ENCODE assay signal across 31 cellular contexts in genomic region chr7:85038466-85038865, GRCh38.
"Had no signal": no experiment of that assay in that cellular context is flagged by ENCODE, and none has a peak within 500 bp of the region (broad histone marks: within the 10 kb centered on the region; RNA-seq: fewer than 3 reads in every experiment).

No MANE protein-coding gene starts in this region.

- FAIRE-seq: endometrium, endothelial cell of umbilical vein, frontal cortex had no signal

- H3K4me1 ChIP-seq: adrenal gland, colonic mucosa, esophagus squamous epithelium had no signal

- H3K27ac ChIP-seq: adrenal gland, body of pancreas, colonic mucosa, epithelial cell of prostate, esophagus squamous epithelium, WERI-Rb-1 had no signal

- H3K27me3 ChIP-seq: colonic mucosa, esophagus squamous epithelium had no signal

- H3K4me3 ChIP-seq: adrenal gland, body of pancreas, colonic mucosa, esophagus squamous epithelium had no signal

- H3K9me3 ChIP-seq: adrenal gland, body of pancreas, colonic mucosa, esophagus squamous epithelium had no signal

- H3K36me3 ChIP-seq: adrenal gland, colonic mucosa, esophagus squamous epithelium, WERI-Rb-1 had no signal

- ATAC-seq: activated CD4-positive, CD25-positive, alpha-beta regulatory T cell treated with anti-CD3 and anti-CD28 coated beads, Interleukin-2, amount 50 U/mL, for 24 hours; activated CD8-positive, alpha-beta T cell treated with anti-CD3 and anti-CD28 coated beads for 36 hours; activated naive CD8-positive, alpha-beta T cell treated with anti-CD3 and anti-CD28 coated beads, Interleukin-2, amount 50 U/mL, for 24 hours; activated T-cell treated with anti-CD3 and anti-CD28 coated beads, Interleukin-2, amount 50 U/mL, for 4 hours; activated T-helper 17 cell treated with anti-CD3 and anti-CD28 coated beads, Interleukin-2, amount 50 U/mL, for 72 hours; body of pancreas; T-helper 17 cell had no signal

- DNase-seq: activated B cell treated with CpG ODN at 0.5 μM for 24 hours; activated CD4-positive, alpha-beta T cell treated with anti-CD3 and anti-CD28 coated beads for 48 hours; activated CD4-positive, alpha-beta T cell treated with anti-CD3 and anti-CD28 coated beads, Interleukin-2, amount 50 U/mL, for 1 hour; activated CD4-positive, alpha-beta T cell treated with anti-CD3 and anti-CD28 coated beads, Interleukin-2, amount 50 U/mL, for 48 hours; activated CD8-positive, alpha-beta memory T cell treated with anti-CD3 and anti-CD28 coated beads for 24 hours; activated CD8-positive, alpha-beta T cell treated with anti-CD3 and anti-CD28 coated beads for 36 hours; activated effector memory CD4-positive, alpha-beta T cell treated with Interleukin-2 at 50 U/mL for 16 hours; activated gamma-delta T cell treated with Interleukin-2 at 50 U/mL for 16 hours; activated naive CD4-positive, alpha-beta T cell treated with anti-CD3 and anti-CD28 coated beads, Interleukin-2, amount 50 U/mL, for 16 hours; activated naive CD4-positive, alpha-beta T cell treated with Interleukin-2 at 50 U/mL for 16 hours; activated naive CD8-positive, alpha-beta T cell treated with anti-CD3 and anti-CD28 coated beads for 36 hours; activated naive CD8-positive, alpha-beta T cell treated with anti-CD3 and anti-CD28 coated beads, Interleukin-2, amount 50 U/mL, for 24 hours; activated T-cell treated with anti-CD3 and anti-CD28 coated beads, Interleukin-2, amount 50 U/mL, for 4 hours; adrenal gland; amygdala; aorta; body of pancreas; caudate nucleus; colonic mucosa; effector CD8-positive, alpha-beta T cell; esophagus squamous epithelium; head of caudate nucleus; T-helper 17 cell; T1000; WERI-Rb-1 had no signal
